Comparison of ENCODE assay signal across 14 cellular contexts in the genomic region with DNA sequence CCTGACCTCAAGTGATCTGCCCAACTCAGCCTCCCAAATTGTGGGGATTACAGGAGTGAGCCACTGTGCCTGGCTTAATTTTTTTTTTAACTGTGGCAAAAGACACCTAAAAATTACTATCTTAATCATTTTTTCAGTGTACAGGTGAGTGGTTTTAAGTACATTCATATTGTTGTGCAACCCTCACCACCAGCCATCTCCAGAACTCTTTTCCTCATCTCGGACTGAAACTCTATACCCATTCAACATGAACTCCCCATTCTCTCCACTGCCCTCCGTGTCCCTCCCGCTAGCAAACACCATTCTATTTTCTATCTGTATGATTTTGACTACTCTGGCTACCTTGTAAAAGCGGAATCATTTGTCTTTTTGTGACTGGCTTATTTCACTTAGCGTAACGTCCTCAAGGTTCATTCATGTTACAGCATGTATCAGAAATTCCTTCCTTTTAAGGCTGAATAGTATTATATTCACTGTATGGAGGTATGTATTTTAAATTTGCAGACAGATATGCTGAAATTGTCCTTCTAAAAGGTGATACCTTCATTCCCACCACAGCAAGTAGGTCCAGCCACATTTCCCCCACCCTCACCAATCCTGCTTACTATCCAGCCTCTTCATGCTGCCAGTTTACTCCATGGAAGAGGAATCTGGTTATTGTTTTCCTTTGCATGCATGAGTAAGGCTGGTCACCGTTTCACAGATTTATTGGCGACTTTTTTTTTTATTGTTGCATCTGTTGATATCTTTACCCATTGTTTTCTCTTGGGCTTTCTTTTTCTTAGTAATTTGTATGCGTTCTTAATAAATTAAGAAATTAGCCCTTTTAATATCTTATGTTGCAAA.
"Had no signal": no experiment of that assay in that cellular context is flagged by ENCODE, and none has a peak within 500 bp of the region (broad histone marks: within the 10 kb centered on the region; RNA-seq: fewer than 3 reads in every experiment).

No MANE protein-coding gene starts in this region.

- H2AFZ ChIP-seq: hepatocyte had no signal

- H3K27ac ChIP-seq: hepatocyte, neutrophil, tibial artery had no signal

- DNase-seq: activated CD4-positive, CD25-positive, alpha-beta regulatory T cell treated with anti-CD3 and anti-CD28 coated beads, Interleukin-2, amount 50 U/mL, for 72 hours; activated naive CD4-positive, alpha-beta T cell; activated naive CD8-positive, alpha-beta T cell treated with anti-CD3 and anti-CD28 coated beads, Interleukin-2, amount 10 ng/mL, durations not matched to agents 7 days and 5 days; anterior cingulate cortex; islet precursor cell; left ventricle myocardium superior; mesenchymal stem cell; natural killer cell; stimulated activated CD4-positive, alpha-beta T cell treated with anti-CD3 and anti-CD28 coated beads, Interleukin-4, amount 100 ng/mL, for 1 hour; stimulated activated naive B cell treated with anti-CD40 and anti-IgM and Interleukin-4, amounts not matched to agents 10 μg/mL and 1 μg/mL and 100 μg/mL, for 72 hours; SW 1271; tibial artery had no signal

- H3K9me3 Mint-ChIP-seq: natural killer cell; stimulated activated naive B cell treated with anti-CD40 and anti-IgM and Interleukin-4, amounts not matched to agents 10 μg/mL and 1 μg/mL and 100 μg/mL, for 72 hours had no signal

- H3K4me3 ChIP-seq: hepatocyte, tibial artery had no signal

- H3K36me3 Mint-ChIP-seq: activated naive CD8-positive, alpha-beta T cell treated with anti-CD3 and anti-CD28 coated beads, Interleukin-2, amount 10 ng/mL, durations not matched to agents 7 days and 5 days; natural killer cell; stimulated activated naive B cell treated with anti-CD40 and anti-IgM and Interleukin-4, amounts not matched to agents 10 μg/mL and 1 μg/mL and 100 μg/mL, for 72 hours had no signal

- ATAC-seq: left ventricle myocardium superior; natural killer cell; stimulated activated naive B cell treated with anti-CD40 and anti-IgM and Interleukin-4, amounts not matched to agents 10 μg/mL and 1 μg/mL and 100 μg/mL, for 72 hours had no signal

- H3K79me2 ChIP-seq: hepatocyte had no signal

- H3K4me3 Mint-ChIP-seq: activated naive CD8-positive, alpha-beta T cell treated with anti-CD3 and anti-CD28 coated beads, Interleukin-2, amount 10 ng/mL, durations not matched to agents 7 days and 5 days; natural killer cell; stimulated activated naive B cell treated with anti-CD40 and anti-IgM and Interleukin-4, amounts not matched to agents 10 μg/mL and 1 μg/mL and 100 μg/mL, for 72 hours had no signal

- H3K9me3 ChIP-seq: neutrophil, tibial artery had no signal

- H3K36me3 ChIP-seq: neutrophil, tibial artery had no signal

- H3K27ac Mint-ChIP-seq: activated naive CD8-positive, alpha-beta T cell treated with anti-CD3 and anti-CD28 coated beads, Interleukin-2, amount 10 ng/mL, durations not matched to agents 7 days and 5 days; natural killer cell; stimulated activated naive B cell treated with anti-CD40 and anti-IgM and Interleukin-4, amounts not matched to agents 10 μg/mL and 1 μg/mL and 100 μg/mL, for 72 hours had no signal

- H3K27me3 Mint-ChIP-seq: activated naive CD8-positive, alpha-beta T cell treated with anti-CD3 and anti-CD28 coated beads, Interleukin-2, amount 10 ng/mL, durations not matched to agents 7 days and 5 days had no signal

- H3K27me3 ChIP-seq: hepatocyte, neutrophil, tibial artery had no signal

- H3K4me1 ChIP-seq: tibial artery had no signal

- H3K4me2 ChIP-seq: hepatocyte had no signal
